Comparison of ENCODE assay signal across 17 cellular contexts in genomic region chr12:66636771-66637170, GRCh38. TPM values are rescaled to one million over a fixed set of nuclear protein-coding genes. Genes with fewer than 3 reads are reported as not detected.
DNase-seq lines count a peak whose midpoint lies in the region; ATAC-seq, FAIRE-seq and TF ChIP-seq lines count a peak whose summit lies in the region.
"Had no signal": no experiment of that assay in that cellular context is flagged by ENCODE, and none has a peak within 500 bp of the region (broad histone marks: within the 10 kb centered on the region; RNA-seq: fewer than 3 reads in every experiment).

No MANE protein-coding gene starts in this region.

- BruUV-seq in HepG2 (replicated peaks; lab: Mats Ljungman, UMichigan) (no TSS peak), A673 (replicated peaks; lab: Mats Ljungman, UMichigan) (no TSS peak)

- H3K9me3 ChIP-seq in HepG2 (ENCODE audit: low read length): no peaks in the 10 kb centered on the region
- H3K9me3 ChIP-seq in psoas muscle: no peaks in the 10 kb centered on the region
- no peaks in the 10 kb centered on the region for H3K9me3 ChIP-seq in esophagus squamous epithelium
- H3K9me3 ChIP-seq in A673 (ENCODE audit: low read depth, low read length, poor library complexity, severe bottlenecking): no peaks in the 10 kb centered on the region

- intact Hi-C loops in HepG2 (cut with micrococcal nuclease; ENCODE audit: unreplicated experiment): no loop called here
- intact Hi-C loops in psoas muscle (cut with DNase I): no loop called here
- intact Hi-C loops in esophagus squamous epithelium (cut with DNase I): no loop called here
- intact Hi-C loops in A673 (cut with micrococcal nuclease; ENCODE audit: unreplicated experiment): no loop called here
- intact Hi-C loops in activated naive CD4-positive, alpha-beta T cell treated with anti-CD3 and anti-CD28 coated beads for 36 hours (cut with micrococcal nuclease): no loop called here

- in situ Hi-C loops in HepG2 (cut with HindIII; ENCODE audit: extremely low pct_ligation_motif_present, low pct_unique_long_range_greater_than_20kb): no loop called here

- no peak for FAIRE-seq in frontal cortex (lab: Jason Lieb, UNC)
- FAIRE-seq in HepG2 (lab: Jason Lieb, UNC): no peak
- FAIRE-seq: endothelial cell of umbilical vein, islet of Langerhans had no signal

- H3K36me3 ChIP-seq in GM23338 (ENCODE audit: insufficient read depth): no peaks in the 10 kb centered on the region
- no peaks in the 10 kb centered on the region for H3K36me3 ChIP-seq in HepG2 (replicated peaks in 1 of 2; ENCODE audit: control insufficient read depth in 1 of 2, insufficient read depth in 2 of 2, low read length in 2 of 2)
- no peaks in the 10 kb centered on the region for H3K36me3 ChIP-seq in psoas muscle (ENCODE audit: insufficient read depth in 1 of 2, low read depth in 1 of 2)
- no peaks in the 10 kb centered on the region for H3K36me3 ChIP-seq in esophagus squamous epithelium
- H3K36me3 ChIP-seq in A673 (ENCODE audit: insufficient read depth, low read length, poor library complexity, severe bottlenecking): no peaks in the 10 kb centered on the region

- H3K27ac ChIP-seq in GM23338 (ENCODE audit: low read depth): no peak overlapping the region
- no peak overlapping the region for H3K27ac ChIP-seq in HepG2 (ENCODE audit: extremely low read length, insufficient read depth, low read length)
- H3K27ac ChIP-seq in psoas muscle: no peak overlapping the region
- H3K27ac ChIP-seq in esophagus squamous epithelium: no peak overlapping the region
- no peak overlapping the region for H3K27ac ChIP-seq in A673 (ENCODE audit: low read depth, low read length, poor library complexity, severe bottlenecking)

- ATAC-seq in GM23338 (no peak; the same call in 2 of the 3 replicates), HepG2 (peak; percentile 48; the same call in 1 of the 3 replicates), psoas muscle (peak; percentile 83 to 99 (median 91))
- ATAC-seq: stimulated activated naive CD8-positive, alpha-beta T cell treated with anti-CD3 and anti-CD28 coated beads, Interleukin-15, Interleukin-2, amounts not matched to agents 100 U/mL and 50 U/mL, for 24 hours had no signal

- no peaks in the 10 kb centered on the region for H3K9me3 Mint-ChIP-seq in GM23338
- no peaks in the 10 kb centered on the region for H3K9me3 Mint-ChIP-seq in activated naive CD4-positive, alpha-beta T cell treated with anti-CD3 and anti-CD28 coated beads for 36 hours

- H3K27me3 ChIP-seq in GM23338 (ENCODE audit: insufficient read depth) (no peaks in the 10 kb centered on the region), HepG2 (ENCODE audit: control insufficient read depth in 1 of 2, insufficient read depth in 2 of 2, low read length in 2 of 2) (no peaks in the 10 kb centered on the region), psoas muscle (ENCODE audit: insufficient read depth in 3 of 3, low read length in 2 of 3) (no peaks in the 10 kb centered on the region), esophagus squamous epithelium (peaks cover 0 to 11% (median 0%) of the 10 kb centered on the region in 4 donors), A673 (replicated peaks; ENCODE audit: insufficient read depth, low read depth, low read length, poor library complexity) (peaks cover 59% of the 10 kb centered on the region)

- no peak for DNase-seq in GM23338 (ENCODE audit: low spot score)
- DNase-seq in frontal cortex (ENCODE audit: low spot score in 2 of 2): peak; percentile 10 to 23
- no peak for DNase-seq in HepG2 (ENCODE audit: low spot score)
- DNase-seq in psoas muscle: peak; percentile 47 to 68
- no peak for DNase-seq in esophagus squamous epithelium (lab: John Stamatoyannopoulos, UW)
- DNase-seq in A673 (ENCODE audit: low spot score): no peak
- no peak for DNase-seq in activated naive CD4-positive, alpha-beta T cell treated with anti-CD3 and anti-CD28 coated beads for 36 hours
- no peak for DNase-seq in DMS 273 (lab: John Stamatoyannopoulos, UW; ENCODE audit: unreplicated experiment)
- DNase-seq: ACHN; foreskin melanocyte; Kasumi-1; NCI-H1105 treated with DMSO at 0.1 percent for 48 hours; stimulated activated naive CD8-positive, alpha-beta T cell treated with anti-CD3 and anti-CD28 coated beads, Interleukin-15, Interleukin-2, amounts not matched to agents 100 U/mL and 50 U/mL, for 24 hours; T-helper 1 cell had no signal

- no peaks in the 10 kb centered on the region for H3K9me2 ChIP-seq in GM23338 (ENCODE audit: insufficient read depth)

- peak overlapping the region; percentile 26; the same call in 1 of the 2 replicates for H3K27ac Mint-ChIP-seq in GM23338
- no peak overlapping the region for H3K27ac Mint-ChIP-seq in activated naive CD4-positive, alpha-beta T cell treated with anti-CD3 and anti-CD28 coated beads for 36 hours

- CTCF ChIA-PET in HepG2 (lab: Yijun Ruan, JAX; ENCODE audit: low intra/inter-chr PET ratio, low total read pairs): no interaction called here
- CTCF ChIA-PET in A673 (lab: Charles Lee): no interaction called here
- CTCF ChIA-PET in activated naive CD4-positive, alpha-beta T cell treated with anti-CD3 and anti-CD28 coated beads for 36 hours (lab: Charles Lee): no interaction called here

- H3K79me2 ChIP-seq in GM23338 (replicated peaks; ENCODE audit: insufficient read depth) (no peaks in the 10 kb centered on the region), HepG2 (ENCODE audit: insufficient read depth, low read length) (no peaks in the 10 kb centered on the region)

- H3K36me3 Mint-ChIP-seq in GM23338 (ENCODE audit: low read depth): no peaks in the 10 kb centered on the region
- H3K36me3 Mint-ChIP-seq in activated naive CD4-positive, alpha-beta T cell treated with anti-CD3 and anti-CD28 coated beads for 36 hours (ENCODE audit: low read depth): no peaks in the 10 kb centered on the region

- H3K4me3 Mint-ChIP-seq in GM23338: no peak overlapping the region
- H3K4me3 Mint-ChIP-seq in activated naive CD4-positive, alpha-beta T cell treated with anti-CD3 and anti-CD28 coated beads for 36 hours: no peak overlapping the region

- 4% methylated on average over 3 of the region's 3 CpGs for whole genome bisulfite sequencing in HepG2 (ENCODE audit: low lambda C conversion rate)
- 13 to 25% (median 24%) methylated on average over 3 of the region's 3 CpGs for WGBS in psoas muscle, 3 donors
- 71 to 74% methylated on average over 3 of the region's 3 CpGs for WGBS in esophagus squamous epithelium, 2 donors

- TF ChIP-seq RAD21 in HepG2 (CRISPR knock-in tag; IDR thresholded peaks at IDR 0.05): no peak

- no peak overlapping the region for H3K9ac ChIP-seq in HepG2 (ENCODE audit: insufficient read depth, low read depth, low read length)

- peaks cover 4% of the 10 kb centered on the region; the same call in 2 of the 3 replicates for H3K4me1 Mint-ChIP-seq in GM23338
- H3K4me1 Mint-ChIP-seq in activated naive CD4-positive, alpha-beta T cell treated with anti-CD3 and anti-CD28 coated beads for 36 hours (ENCODE audit: low read depth): no peaks in the 10 kb centered on the region

- TF ChIP-seq CTCF in GM23338 (conservative IDR thresholded peaks at IDR 0.05; ENCODE audit: low read depth in 2 of 2): no peak
- no peak for TF ChIP-seq CTCF in HepG2 (CRISPR knock-in tag; IDR thresholded peaks at IDR 0.05)
- TF ChIP-seq CTCF in psoas muscle (IDR thresholded peaks at IDR 0.05): no peak
- TF ChIP-seq CTCF in esophagus squamous epithelium (IDR thresholded peaks at IDR 0.05): no peak
- TF ChIP-seq CTCF in A673 (conservative IDR thresholded peaks at IDR 0.05; ENCODE audit: low read depth, low read length): no peak

- H3K4me1 ChIP-seq in GM23338 (ENCODE audit: insufficient read depth) (no peaks in the 10 kb centered on the region), HepG2 (ENCODE audit: insufficient read depth, low read length) (no peaks in the 10 kb centered on the region), psoas muscle (no peaks in the 10 kb centered on the region), esophagus squamous epithelium (peaks cover 0 to 20% (median 0%) of the 10 kb centered on the region in 3 donors), A673 (ENCODE audit: insufficient read depth, low read length, poor library complexity, severe bottlenecking) (no peaks in the 10 kb centered on the region)

- POLR2A ChIA-PET in HepG2 (lab: Yijun Ruan, JAX) (no interaction called here), A673 (lab: Charles Lee; ENCODE audit: low non-redundant PET) (no interaction called here)

- no peak for TF ChIP-seq EP300 in HepG2 (IDR thresholded peaks at IDR 0.05; ENCODE audit: low read depth in 2 of 2, low read length in 2 of 2)
- no peak for TF ChIP-seq EP300 in HepG2 (CRISPR knock-in tag; IDR thresholded peaks at IDR 0.05; ENCODE audit: borderline replicate concordance)

- H2AFZ ChIP-seq in GM23338: no peak overlapping the region
- H2AFZ ChIP-seq in HepG2 (ENCODE audit: low read length): no peak overlapping the region

- no peaks in the 10 kb centered on the region for H3K27me3 Mint-ChIP-seq in GM23338 (ENCODE audit: insufficient read depth, low read depth, poor library complexity)
- H3K27me3 Mint-ChIP-seq in activated naive CD4-positive, alpha-beta T cell treated with anti-CD3 and anti-CD28 coated beads for 36 hours (ENCODE audit: low read depth): no peaks in the 10 kb centered on the region

- TF ChIP-seq POLR2A in HepG2 (IDR thresholded peaks at IDR 0.05; ENCODE audit: insufficient read depth in 1 of 2, low read depth in 2 of 2, low read length in 2 of 2) (no peak), esophagus squamous epithelium (IDR thresholded peaks at IDR 0.05) (no peak)

- H4K20me1 ChIP-seq in GM23338 (replicated peaks; ENCODE audit: insufficient read depth) (no peaks in the 10 kb centered on the region), HepG2 (ENCODE audit: insufficient read depth, low read length) (no peaks in the 10 kb centered on the region)

- no peaks in the 10 kb centered on the region for H3F3A ChIP-seq in GM23338 (replicated peaks; ENCODE audit: low read depth)

- H3K4me2 ChIP-seq in GM23338: no peak overlapping the region
- no peak overlapping the region for H3K4me2 ChIP-seq in HepG2 (ENCODE audit: low read depth, low read length)

- H3K4me3 ChIP-seq in GM23338 (no peak overlapping the region), HepG2 (replicated peaks in 1 of 3; ENCODE audit: insufficient read depth in 1 of 3, low read depth in 2 of 3, low read length in 3 of 3) (no peak overlapping the region), psoas muscle (no peak overlapping the region), esophagus squamous epithelium (no peak overlapping the region), A673 (ENCODE audit: low read depth, low read length, poor library complexity, severe bottlenecking) (no peak overlapping the region)

RNA-seq across cellular contexts. Expression of gene GRIP1, which starts 42.1 kb away (rescaled TPM):
- 12.7 and 13.7 TPM in 2 replicates for total RNA-seq in GM23338 (2014; rRNA removed; shearing (Covaris generic))
- polyA plus RNA-seq in GM23338 (2016; fragmentation: Nextera tagmentation; extraction: Ambion mirVana) (4.5 and 5.1 TPM in 2 replicates), HepG2 (2011; rRNA removed) (0.08 TPM in 1 of 2 replicates, not detected in the other), psoas muscle (under 1 TPM; 0.05 to 0.53 (median 0.45) TPM)
- total RNA-seq in frontal cortex (122 TPM), HepG2 (2016; rRNA removed; fragmentation: Illumina TruSeq; extraction: Trizol) (not detected in 2 replicates), psoas muscle (1 to 10 TPM; 1.6 to 4.1 (median 2.7) TPM), esophagus squamous epithelium (10 to 100 TPM in 2 of 4 donors, 1 to 10 TPM in 2; 4.9 to 15.9 (median 11.0) TPM), A673 (2021) (1.9 and 3.6 TPM in 2 replicates)
- not detected in 2 replicates for total RNA-seq in HepG2 (2016; cell fraction: cytosol; rRNA removed; fragmentation: Illumina TruSeq; extraction: Trizol; ENCODE audit: low read depth)
- not detected in 2 replicates for total RNA-seq in HepG2 (2016; cell fraction: insoluble cytoplasmic fraction; rRNA removed; fragmentation: Illumina TruSeq; extraction: Trizol)
- not detected in 2 replicates for total RNA-seq in HepG2 (2016; cell fraction: membrane; rRNA removed; fragmentation: Illumina TruSeq; extraction: Trizol)
- 0.31 TPM in 1 of 2 replicates, not detected in the other for total RNA-seq in HepG2 (2016; cell fraction: nucleus; rRNA removed; fragmentation: Illumina TruSeq; extraction: Trizol)
- not detected in 2 replicates for polyA plus RNA-seq in HepG2 (2011; cell fraction: cytosol; rRNA removed)
- polyA plus RNA-seq in HepG2 (2011; cell fraction: nucleus; rRNA removed): 0.11 and 0.47 TPM in 2 replicates
- polyA plus RNA-seq in HepG2 (2012): not detected in 2 replicates
- polyA plus RNA-seq in HepG2 (2016; cell fraction: cytosol; fragmentation: Illumina TruSeq; extraction: Trizol; ENCODE audit: low read depth): not detected in 2 replicates
- not detected in 2 replicates for polyA plus RNA-seq in HepG2 (2016; cell fraction: insoluble cytoplasmic fraction; fragmentation: Illumina TruSeq; extraction: Trizol; ENCODE audit: low read depth)
- not detected in 2 replicates for polyA plus RNA-seq in HepG2 (2016; cell fraction: membrane; fragmentation: Illumina TruSeq; extraction: Trizol; ENCODE audit: low read depth)
- not detected in 2 replicates for polyA plus RNA-seq in HepG2 (2016; cell fraction: nucleus; fragmentation: Illumina TruSeq; extraction: Trizol; ENCODE audit: insufficient read depth, low read depth)
- polyA minus RNA-seq in HepG2 (2011; rRNA and poly(A)+ RNA removed; ENCODE audit: low replicate concordance): not detected in 2 replicates
- polyA minus RNA-seq in HepG2 (2011; cell fraction: cytosol; rRNA and poly(A)+ RNA removed): not detected in 2 replicates
- not detected in 2 replicates for polyA minus RNA-seq in HepG2 (2011; cell fraction: nucleus; rRNA and poly(A)+ RNA removed)
- 1 to 10 TPM; 1.2 to 2.2 TPM for total RNA-seq in activated naive CD4-positive, alpha-beta T cell treated with anti-CD3 and anti-CD28 coated beads for 36 hours
- total RNA-seq: pulmonary artery endothelial cell had no signal

Comparison
In these comparisons a context has a peak if more than half of its experiments do, and no peak if none do; other contexts are left out.
1. DNase-seq: peak in frontal cortex (2 of 2) and psoas muscle (2 of 2); none in GM23338 (single experiment), HepG2 (single experiment), esophagus squamous epithelium (single experiment), A673 (single experiment), activated naive CD4-positive, alpha-beta T cell treated with anti-CD3 and anti-CD28 coated beads for 36 hours (single experiment) and DMS 273 (single experiment).